In genomic region chr14:22549981-22550670, GRCh38 we compare ENCODE assay signal across 8 cellular contexts. TPM values are rescaled to one million over a fixed set of nuclear protein-coding genes. Genes with fewer than 3 reads are reported as not detected.
DNase-seq lines count a peak whose midpoint lies in the region; ATAC-seq and TF ChIP-seq lines count a peak whose summit lies in the region.

No MANE protein-coding gene starts in this region.

- H3K4me1 Mint-ChIP-seq in brain: peaks cover 48% of the 10 kb centered on the region

- no peak overlapping the region for H3K4me3 Mint-ChIP-seq in brain

- no peak for TF ChIP-seq CTCF in brain (conservative IDR thresholded peaks at IDR 0.05)

- DNase-seq in SIG-M5 (lab: John Stamatoyannopoulos, UW) (peak; percentile 43), NCI-H1694 (lab: John Stamatoyannopoulos, UW) (no peak), HPDE6-E6E7 (ENCODE audit: extremely low spot score) (no peak), medulla oblongata (ENCODE audit: extremely low spot score) (no peak)
- peak; percentile 72 to 77 for DNase-seq in stimulated activated CD4-positive, alpha-beta T cell treated with anti-CD3 and anti-CD28 coated beads, Interleukin-2, amount 100 ng/mL, for 24 hours

- H3K9me3 Mint-ChIP-seq in brain: no peaks in the 10 kb centered on the region

- peak overlapping the region in 3 of 5 experiments; percentile 27 to 59 (median 35) for H3K27ac Mint-ChIP-seq in brain

- no peaks in the 10 kb centered on the region for H3K36me3 Mint-ChIP-seq in brain

- ATAC-seq in GM18499 (IDR thresholded peaks at IDR 0.05; ENCODE audit: insufficient read depth, unreplicated experiment) (peak; percentile 49), HG02763 (IDR thresholded peaks at IDR 0.05; ENCODE audit: unreplicated experiment) (peak; percentile 56)

- peaks cover 17% of the 10 kb centered on the region for H3K27me3 Mint-ChIP-seq in brain

RNA-seq across cellular contexts. Expression of gene DAD1, which starts 38.9 kb away (rescaled TPM):
- 410 TPM for polyA plus RNA-seq in brain (ENCODE audit: insufficient read depth, low read depth, low replicate concordance)

RNA-seq across cellular contexts. Expression of gene ABHD4, which starts 48.0 kb away (rescaled TPM):
- polyA plus RNA-seq in brain (ENCODE audit: insufficient read depth, low read depth, low replicate concordance): 36.2 TPM

Comparison
In these comparisons a context has a peak if more than half of its experiments do, and no peak if none do; other contexts are left out.
1. DNase-seq: peak in SIG-M5 (single experiment) and stimulated activated CD4-positive, alpha-beta T cell treated with anti-CD3 and anti-CD28 coated beads, Interleukin-2, amount 100 ng/mL, for 24 hours (2 of 2); none in NCI-H1694 (single experiment), HPDE6-E6E7 (single experiment) and medulla oblongata (single experiment).